ENCODE assay signal across 24 cellular contexts in the genomic region with DNA sequence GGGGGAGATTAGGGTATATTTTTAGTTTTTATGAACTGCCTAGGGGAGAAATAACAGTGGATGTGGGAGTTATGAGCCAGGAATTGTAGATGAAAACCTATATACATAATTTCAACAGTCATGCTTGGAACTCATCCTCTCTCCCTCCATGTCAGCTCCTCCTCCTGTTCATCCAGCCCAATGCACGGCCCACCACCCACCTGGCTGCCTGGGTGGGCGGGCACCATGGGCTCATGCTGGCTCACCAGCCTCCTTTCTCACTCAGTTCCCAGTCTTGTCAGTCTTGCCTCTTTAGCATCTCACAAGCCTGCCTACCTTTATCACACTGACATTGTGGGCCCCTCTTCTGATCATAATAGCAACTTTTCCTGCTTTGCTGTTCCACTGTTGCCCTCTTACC.
"Had no signal": no experiment of that assay in that cellular context is flagged by ENCODE, and none has a peak within 500 bp of the region (broad histone marks: within the 10 kb centered on the region; RNA-seq: fewer than 3 reads in every experiment).

No MANE protein-coding gene starts in this region.

- H3K9me3 Mint-ChIP-seq: dendritic cell treated with granulocyte-macrophage colony-stimulating factor and Interleukin-4, amounts not matched to agents 40 ng/mL and 50 ng/mL, for 4 days had no signal

- H3K4me3 ChIP-seq: colonic mucosa, coronary artery, dorsolateral prefrontal cortex, esophagus muscularis mucosa, esophagus squamous epithelium, gastrocnemius medialis, gastroesophageal sphincter, heart left ventricle, heart right ventricle had no signal

- H3K27ac ChIP-seq: colonic mucosa, coronary artery, dorsolateral prefrontal cortex, epithelial cell of prostate, esophagus muscularis mucosa, esophagus squamous epithelium, gastrocnemius medialis, gastroesophageal sphincter, heart left ventricle, heart right ventricle had no signal

- H3K9me3 ChIP-seq: colonic mucosa, esophagus muscularis mucosa, esophagus squamous epithelium, gastrocnemius medialis, gastroesophageal sphincter, heart left ventricle, heart right ventricle had no signal

- ATAC-seq: effector memory CD8-positive, alpha-beta T cell; esophagus mucosa; gastrocnemius medialis; gastroesophageal sphincter; heart left ventricle; heart right ventricle had no signal

- H3K27ac Mint-ChIP-seq: dendritic cell treated with granulocyte-macrophage colony-stimulating factor and Interleukin-4, amounts not matched to agents 40 ng/mL and 50 ng/mL, for 4 days; effector memory CD8-positive, alpha-beta T cell; endodermal cell had no signal

- DNase-seq: colonic mucosa; cortex of kidney; dermis blood vessel endothelial cell; dorsolateral prefrontal cortex; effector CD4-positive, alpha-beta T cell; effector CD8-positive, alpha-beta T cell; effector memory CD4-positive, alpha-beta T cell; effector memory CD8-positive, alpha-beta T cell; endodermal cell; erythroblast; esophagus squamous epithelium; foreskin fibroblast; foreskin melanocyte; gastrocnemius medialis; glutamatergic neuron; head of caudate nucleus; heart left ventricle; heart right ventricle had no signal

- H3K36me3 ChIP-seq: colonic mucosa, esophagus muscularis mucosa, esophagus squamous epithelium, gastrocnemius medialis, gastroesophageal sphincter had no signal

- H3K4me3 Mint-ChIP-seq: dendritic cell treated with granulocyte-macrophage colony-stimulating factor and Interleukin-4, amounts not matched to agents 40 ng/mL and 50 ng/mL, for 4 days; effector memory CD8-positive, alpha-beta T cell; endodermal cell had no signal

- H3K4me1 ChIP-seq: colonic mucosa, esophagus squamous epithelium, gastrocnemius medialis, gastroesophageal sphincter had no signal

- H3K27me3 ChIP-seq: colonic mucosa, dorsolateral prefrontal cortex, esophagus muscularis mucosa, esophagus squamous epithelium, gastrocnemius medialis, gastroesophageal sphincter, heart left ventricle, heart right ventricle had no signal

- H3K27me3 Mint-ChIP-seq: dendritic cell treated with granulocyte-macrophage colony-stimulating factor and Interleukin-4, amounts not matched to agents 40 ng/mL and 50 ng/mL, for 4 days; effector memory CD8-positive, alpha-beta T cell had no signal
